8 cellular contexts compared by ENCODE assay signal in the genomic region with DNA sequence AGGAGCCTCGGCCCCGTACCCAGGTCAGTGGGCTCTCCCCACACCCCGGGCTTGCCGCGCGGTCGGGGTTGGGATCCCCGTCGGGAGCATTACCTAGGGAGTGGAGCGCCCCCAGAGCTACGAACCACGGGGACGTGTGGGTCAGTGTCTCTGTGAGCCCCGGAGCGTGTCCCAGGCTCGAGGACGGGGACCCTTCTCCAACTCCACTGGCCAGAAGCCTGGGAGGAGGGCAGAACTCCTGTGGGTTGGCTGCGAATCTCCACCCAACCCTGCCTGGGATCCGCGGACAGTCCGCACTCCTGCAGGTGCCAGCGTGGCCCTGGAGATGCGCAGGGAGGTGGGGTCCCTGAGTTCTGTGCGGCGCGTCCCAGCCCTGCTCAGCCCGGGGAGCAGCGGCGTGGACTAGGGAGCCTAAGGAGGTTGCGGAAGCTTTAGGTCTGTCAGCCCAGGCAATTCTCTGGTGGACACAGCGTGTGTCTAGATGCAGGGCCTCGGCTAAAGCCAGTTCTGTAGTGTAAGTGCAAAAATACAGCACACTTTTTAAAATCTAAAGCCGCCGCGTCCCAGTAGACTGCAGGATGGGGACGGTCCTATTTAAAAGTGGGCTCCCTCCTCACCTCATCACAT. TPM values are rescaled to one million over a fixed set of nuclear protein-coding genes. Genes with fewer than 3 reads are reported as not detected.
DNase-seq lines count a peak whose midpoint lies in the region; ATAC-seq and TF ChIP-seq lines count a peak whose summit lies in the region.

No MANE protein-coding gene starts in this region.

- H3K9me3 ChIP-seq in heart left ventricle, result no peaks in the 10 kb centered on the region

- no peaks in the 10 kb centered on the region for H3K27me3 ChIP-seq in heart left ventricle

- CTCF ChIA-PET in activated naive CD4-positive, alpha-beta T cell treated with anti-CD3 and anti-CD28 coated beads, Interleukin-2, amount 10 ng/mL, durations not matched to agents 7 days and 5 days (lab: Charles Lee), result interaction anchor here (0.6 to 5.8 kb wide), 12 partner anchors 8 to 173 kb away, joined by 3 to 43 read pairs (median 10); no protein-coding TSS in a partner anchor

- peaks cover 26% of the 10 kb centered on the region for H3K36me3 Mint-ChIP-seq in activated naive CD4-positive, alpha-beta T cell treated with anti-CD3 and anti-CD28 coated beads, Interleukin-2, amount 10 ng/mL, durations not matched to agents 7 days and 5 days
- H3K36me3 Mint-ChIP-seq in progenitor cell of endocrine pancreas (ENCODE audit: insufficient read depth), result peaks cover 2% of the 10 kb centered on the region

- no peak for TF ChIP-seq POLR2A in heart left ventricle (IDR thresholded peaks at IDR 0.05)

- H3K4me1 ChIP-seq in heart left ventricle, result peaks cover 3 to 43% (median 28%) of the 10 kb centered on the region in 12 donors

- TF ChIP-seq CTCF in heart left ventricle (IDR thresholded peaks at IDR 0.05) (peak in 1 of 12 donors; percentile 11), progenitor cell of endocrine pancreas (IDR thresholded peaks at IDR 0.05; ENCODE audit: unreplicated experiment) (no peak)

- H3K4me3 Mint-ChIP-seq in activated naive CD4-positive, alpha-beta T cell treated with anti-CD3 and anti-CD28 coated beads, Interleukin-2, amount 10 ng/mL, durations not matched to agents 7 days and 5 days, result peak overlapping the region; percentile 92
- H3K4me3 Mint-ChIP-seq in progenitor cell of endocrine pancreas (ENCODE audit: low read depth), result peak overlapping the region; percentile 87

- DNase-seq in Right ventricle myocardium inferior (ENCODE audit: missing footprints), result no peak
- DNase-seq in cardiac septum (ENCODE audit: low spot score), result no peak
- peak; percentile 47 for DNase-seq in activated naive CD4-positive, alpha-beta T cell treated with anti-CD3 and anti-CD28 coated beads, Interleukin-2, amount 10 ng/mL, durations not matched to agents 7 days and 5 days
- peak in 3 of 5 donors; percentile 24 to 40 (median 33) for DNase-seq in heart left ventricle
- DNase-seq in progenitor cell of endocrine pancreas (ENCODE audit: low spot score, unreplicated experiment), result peak; percentile 13

- intact Hi-C loops in Right ventricle myocardium inferior (cut with DNase I) (loop anchor here (5.0 kb wide), 2 partner anchors 43 to 58 kb away; no protein-coding TSS in a partner anchor), cardiac septum (cut with DNase I) (loop anchor here (5.0 kb wide), 3 partner anchors 33 to 143 kb away; no protein-coding TSS in a partner anchor), heart left ventricle (cut with DNase I) (loop anchor here in 6 of 10 donors (2.0 to 10.0 kb wide), 7 partner anchors 43 to 473 kb away; a partner anchor contains a TSS)

- WGBS in heart left ventricle, 4 donors, result 5 to 21% (median 5%) methylated on average over 12 to 36 of the region's 36 CpGs

- peaks cover 5% of the 10 kb centered on the region for H3K9me3 Mint-ChIP-seq in activated naive CD4-positive, alpha-beta T cell treated with anti-CD3 and anti-CD28 coated beads, Interleukin-2, amount 10 ng/mL, durations not matched to agents 7 days and 5 days
- peaks cover 5% of the 10 kb centered on the region for H3K9me3 Mint-ChIP-seq in progenitor cell of endocrine pancreas (ENCODE audit: low read depth)

- H3K4me1 Mint-ChIP-seq in activated naive CD4-positive, alpha-beta T cell treated with anti-CD3 and anti-CD28 coated beads, Interleukin-2, amount 10 ng/mL, durations not matched to agents 7 days and 5 days, result peaks cover 64% of the 10 kb centered on the region
- peaks cover 32% of the 10 kb centered on the region for H3K4me1 Mint-ChIP-seq in progenitor cell of endocrine pancreas (ENCODE audit: low read depth)

- peaks cover 44% of the 10 kb centered on the region for H3K27me3 Mint-ChIP-seq in activated naive CD4-positive, alpha-beta T cell treated with anti-CD3 and anti-CD28 coated beads, Interleukin-2, amount 10 ng/mL, durations not matched to agents 7 days and 5 days
- peaks cover 38% of the 10 kb centered on the region for H3K27me3 Mint-ChIP-seq in progenitor cell of endocrine pancreas

- ATAC-seq in Right ventricle myocardium inferior (peak; percentile 2), HG03280 (IDR thresholded peaks at IDR 0.05; ENCODE audit: unreplicated experiment) (peak; percentile 7), heart left ventricle (peak in 2 of 4 donors; percentile 10), GM18858 (IDR thresholded peaks at IDR 0.05; ENCODE audit: unreplicated experiment) (no peak), HG02610 (IDR thresholded peaks at IDR 0.05; ENCODE audit: unreplicated experiment) (no peak)

- peak overlapping the region; percentile 85 to 99 (median 96) for H3K27ac ChIP-seq in heart left ventricle

- H3K36me3 ChIP-seq in heart left ventricle, result peaks cover 0 to 12% (median 0%) of the 10 kb centered on the region in 9 donors

- peak overlapping the region; percentile 55 for H3K27ac Mint-ChIP-seq in activated naive CD4-positive, alpha-beta T cell treated with anti-CD3 and anti-CD28 coated beads, Interleukin-2, amount 10 ng/mL, durations not matched to agents 7 days and 5 days
- H3K27ac Mint-ChIP-seq in progenitor cell of endocrine pancreas, result no peak overlapping the region

- peak overlapping the region; percentile 69 to 96 (median 84) for H3K4me3 ChIP-seq in heart left ventricle

RNA-seq across cellular contexts. Expression of a gene that starts 0.4 kb away (rescaled TPM):
- total RNA-seq in Right ventricle myocardium inferior, result 21.4 TPM
- total RNA-seq in cardiac septum, result 14.9 TPM
- total RNA-seq in heart left ventricle, result 10 to 100 TPM; 12.5 to 31.1 (median 21.5) TPM
- 10 to 100 TPM; 10.5 to 17.7 TPM for polyA plus RNA-seq in heart left ventricle
- 64.1 and 66.4 TPM in 2 replicates for total RNA-seq in progenitor cell of endocrine pancreas

RNA-seq across cellular contexts. Expression of a gene that starts 28.9 kb away (rescaled TPM):
- total RNA-seq in Right ventricle myocardium inferior (8.5 TPM), cardiac septum (5.3 TPM), heart left ventricle (10 to 100 TPM in 1 of 9 donors, 1 to 10 TPM in 8; 1.7 to 17.9 (median 4.7) TPM), progenitor cell of endocrine pancreas (0.42 TPM in 1 of 2 replicates, not detected in the other)
- 1 to 10 TPM; 1.8 to 2.6 TPM for polyA plus RNA-seq in heart left ventricle

Comparison
In these comparisons a context has a peak if more than half of its experiments do, and no peak if none do; other contexts are left out.
1. DNase-seq: peak in activated naive CD4-positive, alpha-beta T cell treated with anti-CD3 and anti-CD28 coated beads, Interleukin-2, amount 10 ng/mL, durations not matched to agents 7 days and 5 days (single experiment), heart left ventricle (3 of 5) and progenitor cell of endocrine pancreas (single experiment); none in Right ventricle myocardium inferior (single experiment) and cardiac septum (single experiment).
2. ATAC-seq: peak in Right ventricle myocardium inferior (single experiment) and HG03280 (single experiment); none in GM18858 (single experiment) and HG02610 (single experiment).